ENCODE assay signal across 12 cellular contexts in the genomic region with DNA sequence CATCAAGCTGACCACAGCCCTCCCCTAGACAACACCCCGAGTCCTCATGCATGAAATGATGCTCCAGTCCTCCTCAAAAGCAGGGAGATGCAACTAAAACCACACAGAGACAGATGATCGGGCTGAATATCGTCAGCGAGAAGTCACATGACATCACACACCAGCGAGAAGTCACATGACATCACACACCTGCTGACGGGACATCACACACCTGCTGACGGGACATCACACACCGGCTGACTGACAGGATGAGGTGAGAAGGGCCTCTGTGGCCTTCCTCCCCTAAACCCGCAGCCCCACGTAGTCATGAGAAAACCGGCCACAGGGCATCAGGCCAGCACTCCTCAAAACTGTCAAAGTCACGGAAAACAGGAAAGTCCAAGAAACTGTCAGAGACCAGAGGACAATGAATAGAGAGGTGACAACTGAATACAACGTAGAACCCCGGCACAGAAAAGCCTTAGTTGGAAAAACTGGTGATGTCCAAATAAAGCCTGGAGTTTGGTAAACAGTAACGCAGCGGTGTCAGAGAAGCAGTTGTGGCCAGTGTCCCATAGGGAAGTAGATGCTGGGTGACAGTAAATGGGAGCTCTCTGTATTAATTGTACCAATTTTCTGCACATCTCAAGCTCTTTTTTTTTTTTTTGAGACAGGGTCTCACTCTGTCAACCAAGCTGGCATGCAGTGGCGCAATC. TPM values are rescaled to one million over a fixed set of nuclear protein-coding genes. Genes with fewer than 3 reads are reported as not detected.
DNase-seq lines count a peak whose midpoint lies in the region; ATAC-seq and TF ChIP-seq lines count a peak whose summit lies in the region.
"Had no signal": no experiment of that assay in that cellular context is flagged by ENCODE, and none has a peak within 500 bp of the region (broad histone marks: within the 10 kb centered on the region; RNA-seq: fewer than 3 reads in every experiment).

No MANE protein-coding gene starts in this region.

- peak; percentile 68 for ATAC-seq in activated CD8-positive, alpha-beta T cell treated with anti-CD3 and anti-CD28 coated beads for 36 hours
- no peak for ATAC-seq in GM18519 (IDR thresholded peaks at IDR 0.05; ENCODE audit: low FRiP score, unreplicated experiment)

- no peak overlapping the region for H3K4me3 ChIP-seq in endodermal cell (ENCODE audit: low read length)
- H3K4me3 ChIP-seq in stomach = no peak overlapping the region
- H3K4me3 ChIP-seq: heart right ventricle, neural progenitor cell had no signal

- no peak for TF ChIP-seq POLR2A in stomach (IDR thresholded peaks at IDR 0.05)

- H3K9me3 Mint-ChIP-seq in activated CD8-positive, alpha-beta T cell treated with anti-CD3 and anti-CD28 coated beads for 36 hours = no peaks in the 10 kb centered on the region
- peaks cover 3% of the 10 kb centered on the region for H3K9me3 Mint-ChIP-seq in endodermal cell

- no peak for TF ChIP-seq EP300 in stomach (IDR thresholded peaks at IDR 0.05)

- WGBS in endodermal cell (ENCODE audit: insufficient coverage in 1 of 2, insufficient read length in 1 of 2), 2 experiments = 89 to 97% methylated on average over 14 to 17 of the region's 17 CpGs
- WGBS in stomach, 5 donors = 58 to 66% (median 60%) methylated on average over 15 to 17 of the region's 17 CpGs

- no peaks in the 10 kb centered on the region for H3K27me3 Mint-ChIP-seq in activated CD8-positive, alpha-beta T cell treated with anti-CD3 and anti-CD28 coated beads for 36 hours
- H3K27me3 Mint-ChIP-seq in endodermal cell (ENCODE audit: insufficient read depth) = no peaks in the 10 kb centered on the region

- H3K4me1 ChIP-seq in endodermal cell (ENCODE audit: control insufficient read depth, insufficient read depth, low read length) = no peaks in the 10 kb centered on the region
- peaks cover 31 to 82% (median 64%) of the 10 kb centered on the region in 4 donors for H3K4me1 ChIP-seq in stomach

- POLR2A ChIA-PET in activated CD8-positive, alpha-beta T cell treated with anti-CD3 and anti-CD28 coated beads for 36 hours (lab: Charles Lee) = interaction anchor here (0.6 to 4.6 kb wide), 3 partner anchors 11 to 51 kb away, joined by 3 to 20 read pairs (median 3); a partner anchor contains a TSS
- POLR2A ChIA-PET in HEK293T (lab: Yijun Ruan, JAX) = no interaction called here

- H3K27me3 ChIP-seq in endodermal cell (ENCODE audit: control insufficient read depth, insufficient read depth, low read length, poor library complexity, severe bottlenecking) (no peaks in the 10 kb centered on the region), stomach (no peaks in the 10 kb centered on the region)
- H3K27me3 ChIP-seq: heart right ventricle, neural progenitor cell had no signal

- H3K4me3 Mint-ChIP-seq in activated CD8-positive, alpha-beta T cell treated with anti-CD3 and anti-CD28 coated beads for 36 hours = peak overlapping the region; percentile 17
- H3K4me3 Mint-ChIP-seq in endodermal cell = no peak overlapping the region
- H3K4me3 Mint-ChIP-seq: neural progenitor cell had no signal

- DNase-seq in activated T-cell treated with anti-CD3 and anti-CD28 coated beads, Interleukin-2, amount 50 U/mL, for 1 hour = peak; percentile 65
- no peak for DNase-seq in activated T-cell treated with anti-CD3 and anti-CD28 coated beads, Interleukin-2, amount 50 U/mL, for 48 hours
- DNase-seq in activated CD8-positive, alpha-beta T cell treated with anti-CD3 and anti-CD28 coated beads for 36 hours = peak; percentile 70
- DNase-seq in endodermal cell (peak; percentile 61), stomach (no peak), HEK293T (ENCODE audit: extremely low spot score) (no peak), NCI-H1436 treated with DMSO at 0.1 percent for 48 hours (lab: John Stamatoyannopoulos, UW) (no peak)
- DNase-seq: ACHN, heart right ventricle, NCI-H187 treated with DMSO at 0.1 percent for 48 hours had no signal

- H3K4me1 Mint-ChIP-seq in activated CD8-positive, alpha-beta T cell treated with anti-CD3 and anti-CD28 coated beads for 36 hours (ENCODE audit: low read depth) = peaks cover 60% of the 10 kb centered on the region
- no peaks in the 10 kb centered on the region for H3K4me1 Mint-ChIP-seq in endodermal cell

- CTCF ChIA-PET in activated CD8-positive, alpha-beta T cell treated with anti-CD3 and anti-CD28 coated beads for 36 hours (lab: Charles Lee) = interaction anchor here (0.7 kb wide), 1 partner anchor 38 kb away, joined by 3 read pairs; no protein-coding TSS in a partner anchor
- CTCF ChIA-PET in HEK293T (lab: Yijun Ruan, JAX) = no interaction called here

- peak overlapping the region; percentile 83 for H3K27ac Mint-ChIP-seq in activated CD8-positive, alpha-beta T cell treated with anti-CD3 and anti-CD28 coated beads for 36 hours
- peak overlapping the region; percentile 54 for H3K27ac Mint-ChIP-seq in endodermal cell

- H3K9me3 ChIP-seq in endodermal cell (ENCODE audit: control insufficient read depth, low read length) (no peaks in the 10 kb centered on the region), stomach (no peaks in the 10 kb centered on the region)
- H3K9me3 ChIP-seq: heart right ventricle had no signal

- intact Hi-C loops in activated CD8-positive, alpha-beta T cell treated with anti-CD3 and anti-CD28 coated beads for 36 hours (cut with micrococcal nuclease) = no loop called here
- intact Hi-C loops in stomach (cut with DNase I; ENCODE audit: low total_unique reads) = no loop called here

- TF ChIP-seq CTCF in activated CD8-positive, alpha-beta T cell treated with anti-CD3 and anti-CD28 coated beads for 36 hours (IDR thresholded peaks at IDR 0.05) = no peak
- TF ChIP-seq CTCF in endodermal cell (conservative IDR thresholded peaks at IDR 0.05) (no peak), stomach (IDR thresholded peaks at IDR 0.05) (no peak)

- no peak overlapping the region for H3K27ac ChIP-seq in endodermal cell (ENCODE audit: low read depth, low read length)
- H3K27ac ChIP-seq in stomach = peak overlapping the region in 3 of 5 donors; percentile 6 to 60 (median 15)
- H3K27ac ChIP-seq: heart right ventricle, neural progenitor cell had no signal

- no peaks in the 10 kb centered on the region for H3K36me3 ChIP-seq in endodermal cell (ENCODE audit: control insufficient read depth, insufficient read depth, low read length)
- peaks cover 0 to 29% (median 14%) of the 10 kb centered on the region in 4 donors for H3K36me3 ChIP-seq in stomach
- H3K36me3 ChIP-seq: neural progenitor cell had no signal

- no peak overlapping the region for H3K9ac ChIP-seq in endodermal cell (ENCODE audit: extremely low read depth, low read length, poor library complexity, severe bottlenecking)
- H3K9ac ChIP-seq: neural progenitor cell had no signal

- H3K36me3 Mint-ChIP-seq in activated CD8-positive, alpha-beta T cell treated with anti-CD3 and anti-CD28 coated beads for 36 hours (ENCODE audit: low read depth) = peaks cover 52% of the 10 kb centered on the region
- peaks cover 6% of the 10 kb centered on the region for H3K36me3 Mint-ChIP-seq in endodermal cell (ENCODE audit: low read depth)
- H3K36me3 Mint-ChIP-seq: neural progenitor cell had no signal

TF ChIP-seq in HEK293T, 16 proteins besides CTCF, POLR2A, EP300 and RAD21:
- TF ChIP-seq FOXM1 (IDR thresholded peaks at IDR 0.05; ENCODE audit: borderline replicate concordance) (no peak), HDGF (IDR thresholded peaks at IDR 0.05; ENCODE audit: borderline replicate concordance) (no peak), FOXK2 (IDR thresholded peaks at IDR 0.05) (no peak), SUZ12 (IDR thresholded peaks at IDR 0.05) (no peak), NFRKB (IDR thresholded peaks at IDR 0.05) (no peak), FOXA1 (IDR thresholded peaks at IDR 0.05) (no peak), ELF4 (IDR thresholded peaks at IDR 0.05) (no peak), LEF1 (IDR thresholded peaks at IDR 0.05; ENCODE audit: borderline replicate concordance) (no peak), BHLHE40 (IDR thresholded peaks at IDR 0.05; ENCODE audit: borderline replicate concordance) (no peak), TARDBP (IDR thresholded peaks at IDR 0.05) (no peak), SP1 (IDR thresholded peaks at IDR 0.05) (no peak), ARNT (IDR thresholded peaks at IDR 0.05) (no peak), CTBP1 (IDR thresholded peaks at IDR 0.05; ENCODE audit: borderline replicate concordance) (no peak)
- TF ChIP-seq, protein P1, sequence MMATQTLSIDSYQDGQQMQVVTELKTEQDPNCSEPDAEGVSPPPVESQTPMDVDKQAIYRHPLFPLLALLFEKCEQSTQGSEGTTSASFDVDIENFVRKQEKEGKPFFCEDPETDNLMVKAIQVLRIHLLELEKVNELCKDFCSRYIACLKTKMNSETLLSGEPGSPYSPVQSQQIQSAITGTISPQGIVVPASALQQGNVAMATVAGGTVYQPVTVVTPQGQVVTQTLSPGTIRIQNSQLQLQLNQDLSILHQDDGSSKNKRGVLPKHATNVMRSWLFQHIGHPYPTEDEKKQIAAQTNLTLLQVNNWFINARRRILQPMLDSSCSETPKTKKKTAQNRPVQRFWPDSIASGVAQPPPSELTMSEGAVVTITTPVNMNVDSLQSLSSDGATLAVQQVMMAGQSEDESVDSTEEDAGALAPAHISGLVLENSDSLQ (IDR thresholded peaks at IDR 0.05) = no peak
TF ChIP-seq in HEK293T: peak in this region for 0.

RNA-seq across cellular contexts. Expression of a gene that starts 14.3 kb away (rescaled TPM):
- total RNA-seq in activated CD8-positive, alpha-beta T cell treated with anti-CD3 and anti-CD28 coated beads for 36 hours = 100 to 1,000 TPM; 108 to 110 TPM
- total RNA-seq in endodermal cell = 10 to 100 TPM; 36.6 to 62.9 TPM
- 85.2 TPM for polyA plus RNA-seq in endodermal cell (2013, experiment 1 of 2)
- 71.3 TPM for polyA plus RNA-seq in endodermal cell (2013, experiment 2 of 2)
- total RNA-seq in stomach = 100 to 1,000 TPM in 1 of 5 donors, 10 to 100 TPM in 3, 1 to 10 TPM in 1; 9.8 to 211 (median 46.6) TPM
- polyA plus RNA-seq in stomach = 100 to 1,000 TPM in 2 of 3 donors, 10 to 100 TPM in 1; 43.7 to 124 (median 118) TPM

Comparison
In these comparisons a context has a peak if more than half of its experiments do, and no peak if none do; other contexts are left out.
1. DNase-seq: peak in activated T-cell treated with anti-CD3 and anti-CD28 coated beads, Interleukin-2, amount 50 U/mL, for 1 hour (single experiment), activated CD8-positive, alpha-beta T cell treated with anti-CD3 and anti-CD28 coated beads for 36 hours (single experiment) and endodermal cell (single experiment); none in activated T-cell treated with anti-CD3 and anti-CD28 coated beads, Interleukin-2, amount 50 U/mL, for 48 hours (0 of 2), stomach (single experiment), HEK293T (single experiment) and NCI-H1436 treated with DMSO at 0.1 percent for 48 hours (single experiment).